In genomic region chr14:93056840-93057585, GRCh38 we compare ENCODE assay signal across 9 cellular contexts. TPM values are rescaled to one million over a fixed set of nuclear protein-coding genes. Genes with fewer than 3 reads are reported as not detected.
DNase-seq lines count a peak whose midpoint lies in the region; ATAC-seq, FAIRE-seq and TF ChIP-seq lines count a peak whose summit lies in the region.
"Had no signal": no experiment of that assay in that cellular context is flagged by ENCODE, and none has a peak within 500 bp of the region (broad histone marks: within the 10 kb centered on the region; RNA-seq: fewer than 3 reads in every experiment).

No MANE protein-coding gene starts in this region.

- no peaks in the 10 kb centered on the region for H3K36me3 ChIP-seq in MG63
- H3K36me3 ChIP-seq in duodenal mucosa (ENCODE audit: control insufficient read depth in 1 of 2, insufficient read depth in 2 of 2, low read length in 2 of 2) = no peaks in the 10 kb centered on the region
- H3K36me3 ChIP-seq in mesodermal cell (ENCODE audit: control insufficient read depth, insufficient read depth, low read length) = no peaks in the 10 kb centered on the region

- H3K9me3 ChIP-seq in A549 (no peaks in the 10 kb centered on the region), MG63 (no peaks in the 10 kb centered on the region), duodenal mucosa (ENCODE audit: control insufficient read depth in 1 of 2, low read length in 2 of 2) (no peaks in the 10 kb centered on the region), mesodermal cell (ENCODE audit: control insufficient read depth, low read length) (no peaks in the 10 kb centered on the region)

- 53% methylated on average over 14 of the region's 14 CpGs for WGBS in A549 (ENCODE audit: missing lambda C conversion rate)
- 81 to 89% methylated on average over 13 to 14 of the region's 14 CpGs for WGBS in mesodermal cell (ENCODE audit: insufficient coverage in 2 of 2), 2 experiments

- ATAC-seq in A549 (peak; percentile 57 to 60; a peak in 4 of 6 replicates), GM18873 (IDR thresholded peaks at IDR 0.05; ENCODE audit: low FRiP score, unreplicated experiment) (no peak)
- ATAC-seq: activated CD8-positive, alpha-beta memory T cell treated with anti-CD3 and anti-CD28 coated beads, Interleukin-2, amount 10 ng/mL, durations not matched to agents 7 days and 5 days had no signal

- H3K4me3 ChIP-seq in A549 (no peak overlapping the region), MG63 (no peak overlapping the region), duodenal mucosa (ENCODE audit: low read depth in 1 of 2, low read length in 2 of 2) (no peak overlapping the region), mesodermal cell (ENCODE audit: extremely low read depth, insufficient read depth, low read length, poor library complexity, severe bottlenecking) (no peak overlapping the region)

- CTCF ChIA-PET in A549 (lab: Yijun Ruan, JAX) = interaction anchor here (1.7 kb wide), 1 partner anchor 105 kb away, joined by 6 read pairs; no protein-coding TSS in a partner anchor

- peak in 1 of 2 experiments; percentile 43 for DNase-seq in A549 (ENCODE audit: low read depth in 1 of 2, low spot score in 1 of 2)
- peak; percentile 58 for DNase-seq in MG63
- DNase-seq in Ammon's horn (ENCODE audit: low spot score) = no peak
- no peak for DNase-seq in GM10266 (ENCODE audit: extremely low spot score)
- no peak for DNase-seq in SHP77 (lab: John Stamatoyannopoulos, UW)
- DNase-seq: activated CD8-positive, alpha-beta memory T cell treated with anti-CD3 and anti-CD28 coated beads, Interleukin-2, amount 10 ng/mL, durations not matched to agents 7 days and 5 days had no signal

- TF ChIP-seq POLR2A in A549 (IDR thresholded peaks at IDR 0.05; ENCODE audit: low read length) = no peak

- TF ChIP-seq EP300 in A549 (IDR thresholded peaks at IDR 0.05) = no peak

- TF ChIP-seq CTCF in A549 (IDR thresholded peaks at IDR 0.05) (no peak), GM10266 (IDR thresholded peaks at IDR 0.05; ENCODE audit: control insufficient read depth, insufficient read depth, low read depth, missing control alignments) (no peak)

- H3K27me3 ChIP-seq in MG63 (no peaks in the 10 kb centered on the region), duodenal mucosa (ENCODE audit: control insufficient read depth in 1 of 2, insufficient read depth in 2 of 2, low read length in 2 of 2) (no peaks in the 10 kb centered on the region)

- TF ChIP-seq RAD21 in A549 (conservative IDR thresholded peaks at IDR 0.05 in 1 of 2, IDR thresholded peaks at IDR 0.05 in 1 of 2) = no peak

- H3K4me2 ChIP-seq in A549 = peak overlapping the region; percentile 63

- H3K27ac ChIP-seq in A549 (peak overlapping the region; percentile 55 to 78), duodenal mucosa (ENCODE audit: low read depth, low read length) (peak overlapping the region; percentile 16), mesodermal cell (ENCODE audit: low read depth, low read length, severe bottlenecking) (peak overlapping the region; percentile 2)

- POLR2A ChIA-PET in A549 (lab: Yijun Ruan, JAX) = no interaction called here

- H3K9ac ChIP-seq in duodenal mucosa (ENCODE audit: low read depth in 1 of 2, low read length in 2 of 2) = peak overlapping the region; percentile 76 to 79

- no peak for FAIRE-seq in A549 (lab: Jason Lieb, UNC)

- H3K4me1 ChIP-seq in A549 (peaks cover 48% of the 10 kb centered on the region), duodenal mucosa (ENCODE audit: control insufficient read depth in 1 of 2, insufficient read depth in 2 of 2, low read length in 2 of 2) (peaks cover 66 to 73% of the 10 kb centered on the region in 2 donors), mesodermal cell (ENCODE audit: control insufficient read depth, insufficient read depth, low read length, poor library complexity, severe bottlenecking) (peaks cover 14% of the 10 kb centered on the region)

TF ChIP-seq in A549, 52 proteins besides CTCF, POLR2A, EP300 and RAD21:
- peak; percentile 40; the same call in 1 of the 2 replicates for TF ChIP-seq ESRRA (IDR thresholded peaks at IDR 0.05; ENCODE audit: borderline replicate concordance, low read length)
- TF ChIP-seq MAX (IDR thresholded peaks at IDR 0.05) = 0 out of 2 replicates have a peak, but pooled peaks have one; percentile 21
- TF ChIP-seq JUNB (IDR thresholded peaks at IDR 0.05) = 0 out of 2 replicates have a peak, but pooled peaks have one; percentile 25
- no peak for TF ChIP-seq BHLHE40 (IDR thresholded peaks at IDR 0.05; ENCODE audit: low read depth, low read length)

RNA-seq across cellular contexts. Expression of gene ITPK1, which starts 58.7 kb away (rescaled TPM):
- polyA plus RNA-seq in A549 (2011; rRNA removed) (47.0 and 59.1 TPM in 2 replicates), A549 (2017; fragmentation: RNase III; extraction: RNeasy Plus Mini Kit Qiagen cat#74134 plus additional on column Dnase treatment) (42.7 to 46.2 TPM (median 42.9 TPM) in 3 replicates)
- 49.6 and 70.1 TPM in 2 replicates for polyA plus RNA-seq in A549 (2012; cell fraction: cytosol; rRNA removed)
- 57.5 and 66.3 TPM in 2 replicates for polyA plus RNA-seq in A549 (2012; cell fraction: nucleus; rRNA removed)
- polyA minus RNA-seq in A549 (2011; rRNA and poly(A)+ RNA removed) = 173 and 199 TPM in 2 replicates
- 37.7 and 39.9 TPM in 2 replicates for total RNA-seq in MG63 (2014; rRNA removed; shearing (Covaris generic); ENCODE audit: low replicate concordance)
- polyA plus RNA-seq in mesodermal cell (2013, experiment 1 of 2) = 20.5 TPM
- polyA plus RNA-seq in mesodermal cell (2013, experiment 2 of 2) = 17.4 TPM

Comparison
In these comparisons a context has a peak if more than half of its experiments do, and no peak if none do; other contexts are left out.
1. H3K27ac ChIP-seq: peak in every context shown above with its lines; median percentile 66 in A549; 16 in duodenal mucosa; 2 in mesodermal cell.